Comparison of ENCODE assay signal across 1 cellular context in the genomic region with DNA sequence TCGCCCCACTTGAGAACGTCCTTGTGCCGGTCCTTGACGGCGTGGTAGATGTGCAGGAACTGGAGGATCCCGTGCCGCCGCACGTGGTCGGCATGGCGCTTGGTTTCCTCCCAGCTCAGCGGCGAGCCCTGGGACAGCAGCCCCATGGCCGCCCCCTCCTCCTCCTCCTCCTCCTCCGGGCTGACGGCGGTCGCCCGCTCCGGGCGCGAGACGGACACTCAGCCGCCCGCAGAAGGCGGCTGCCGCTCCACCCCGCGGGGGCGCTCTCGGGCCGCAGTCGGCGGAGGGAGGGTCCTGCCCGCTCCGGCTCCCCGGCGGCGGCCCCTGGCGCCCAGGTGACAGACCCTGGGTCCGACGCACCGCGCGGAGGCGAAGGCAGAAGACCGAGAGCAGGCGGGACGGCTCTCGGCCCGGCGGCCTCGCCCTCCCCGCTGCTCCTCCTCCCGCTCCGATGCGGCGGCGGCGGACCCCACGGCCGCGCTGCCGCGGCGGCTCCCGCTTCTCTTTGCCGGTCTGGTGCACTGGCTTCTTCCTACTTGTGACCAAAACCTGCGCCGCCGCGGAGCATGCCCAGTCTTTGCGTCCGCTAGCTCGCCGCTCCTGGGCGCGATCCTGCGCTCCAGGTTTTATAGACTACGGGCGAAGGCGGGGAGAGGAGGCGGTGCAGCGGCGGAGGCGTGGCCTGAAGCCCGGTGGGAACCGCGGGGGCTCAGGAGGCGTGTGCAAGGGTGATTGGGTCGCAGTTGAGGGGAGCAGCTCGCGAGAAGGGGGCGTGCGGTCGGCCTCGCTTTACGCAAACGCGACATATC.
A peak's percentile ranks its signal among the peaks of the same experiment; 100 is the strongest.
TF ChIP-seq lines count a peak whose summit lies in the region.

A gene (minus strand): TSS at position 602 of the 809 bp plus-strand sequence. CDS start 456 bp downstream, at position 146.

TF ChIP-seq in K562, 482 proteins besides CTCF, POLR2A, EP300 and RAD21 (continued from another document and continues in another):
- TF ChIP-seq, protein P1, sequence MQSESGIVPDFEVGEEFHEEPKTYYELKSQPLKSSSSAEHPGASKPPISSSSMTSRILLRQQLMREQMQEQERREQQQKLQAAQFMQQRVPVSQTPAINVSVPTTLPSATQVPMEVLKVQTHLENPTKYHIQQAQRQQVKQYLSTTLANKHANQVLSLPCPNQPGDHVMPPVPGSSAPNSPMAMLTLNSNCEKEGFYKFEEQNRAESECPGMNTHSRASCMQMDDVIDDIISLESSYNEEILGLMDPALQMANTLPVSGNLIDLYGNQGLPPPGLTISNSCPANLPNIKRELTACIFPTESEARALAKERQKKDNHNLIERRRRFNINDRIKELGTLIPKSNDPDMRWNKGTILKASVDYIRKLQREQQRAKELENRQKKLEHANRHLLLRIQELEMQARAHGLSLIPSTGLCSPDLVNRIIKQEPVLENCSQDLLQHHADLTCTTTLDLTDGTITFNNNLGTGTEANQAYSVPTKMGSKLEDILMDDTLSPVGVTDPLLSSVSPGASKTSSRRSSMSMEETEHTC (IDR thresholded peaks at IDR 0.05), result no peak
- no peak; the same call in none of the 2 replicates for TF ChIP-seq XRCC5 (IDR thresholded peaks at IDR 0.05; ENCODE audit: low read depth, low read length)
- TF ChIP-seq MYNN (IDR thresholded peaks at IDR 0.05), result no peak
- TF ChIP-seq MYNN (CRISPR knock-in tag; IDR thresholded peaks at IDR 0.05), result no peak
- no peak for TF ChIP-seq ZNF785 (CRISPR knock-in tag; IDR thresholded peaks at IDR 0.05)
- no peak for TF ChIP-seq MAFF (IDR thresholded peaks at IDR 0.05; ENCODE audit: low read length)
- no peak for TF ChIP-seq PRMT5 (CRISPR knock-in tag; IDR thresholded peaks at IDR 0.05)
- TF ChIP-seq, protein P2, sequence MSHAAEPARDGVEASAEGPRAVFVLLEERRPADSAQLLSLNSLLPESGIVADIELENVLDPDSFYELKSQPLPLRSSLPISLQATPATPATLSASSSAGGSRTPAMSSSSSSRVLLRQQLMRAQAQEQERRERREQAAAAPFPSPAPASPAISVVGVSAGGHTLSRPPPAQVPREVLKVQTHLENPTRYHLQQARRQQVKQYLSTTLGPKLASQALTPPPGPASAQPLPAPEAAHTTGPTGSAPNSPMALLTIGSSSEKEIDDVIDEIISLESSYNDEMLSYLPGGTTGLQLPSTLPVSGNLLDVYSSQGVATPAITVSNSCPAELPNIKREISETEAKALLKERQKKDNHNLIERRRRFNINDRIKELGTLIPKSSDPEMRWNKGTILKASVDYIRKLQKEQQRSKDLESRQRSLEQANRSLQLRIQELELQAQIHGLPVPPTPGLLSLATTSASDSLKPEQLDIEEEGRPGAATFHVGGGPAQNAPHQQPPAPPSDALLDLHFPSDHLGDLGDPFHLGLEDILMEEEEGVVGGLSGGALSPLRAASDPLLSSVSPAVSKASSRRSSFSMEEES (CRISPR knock-in tag; IDR thresholded peaks at IDR 0.05), result no peak
- TF ChIP-seq, protein P3, sequence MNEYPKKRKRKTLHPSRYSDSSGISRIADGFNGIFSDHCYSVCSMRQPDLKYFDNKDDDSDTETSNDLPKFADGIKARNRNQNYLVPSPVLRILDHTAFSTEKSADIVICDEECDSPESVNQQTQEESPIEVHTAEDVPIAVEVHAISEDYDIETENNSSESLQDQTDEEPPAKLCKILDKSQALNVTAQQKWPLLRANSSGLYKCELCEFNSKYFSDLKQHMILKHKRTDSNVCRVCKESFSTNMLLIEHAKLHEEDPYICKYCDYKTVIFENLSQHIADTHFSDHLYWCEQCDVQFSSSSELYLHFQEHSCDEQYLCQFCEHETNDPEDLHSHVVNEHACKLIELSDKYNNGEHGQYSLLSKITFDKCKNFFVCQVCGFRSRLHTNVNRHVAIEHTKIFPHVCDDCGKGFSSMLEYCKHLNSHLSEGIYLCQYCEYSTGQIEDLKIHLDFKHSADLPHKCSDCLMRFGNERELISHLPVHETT (CRISPR knock-in tag; conservative IDR thresholded peaks at IDR 0.05 in 1 of 2, IDR thresholded peaks at IDR 0.05 in 1 of 2), result 0 out of 4 replicates have a peak, but pooled peaks of 1 of the 2 experiments have one; percentile 54
- no peak for TF ChIP-seq ZNF445 (CRISPR knock-in tag; IDR thresholded peaks at IDR 0.05; ENCODE audit: low read depth)
- no peak; the same call in 1 of the 2 replicates for TF ChIP-seq JUN (IDR thresholded peaks at IDR 0.05; ENCODE audit: borderline replicate concordance, low read depth, low read length)
- peak; percentile 61; the same call in 1 of the 2 replicates for TF ChIP-seq JUN (CRISPR knock-in tag; IDR thresholded peaks at IDR 0.05; ENCODE audit: borderline replicate concordance)
- no peak for TF ChIP-seq CEBPB (tag; IDR thresholded peaks at IDR 0.05)
- TF ChIP-seq, protein P4, sequence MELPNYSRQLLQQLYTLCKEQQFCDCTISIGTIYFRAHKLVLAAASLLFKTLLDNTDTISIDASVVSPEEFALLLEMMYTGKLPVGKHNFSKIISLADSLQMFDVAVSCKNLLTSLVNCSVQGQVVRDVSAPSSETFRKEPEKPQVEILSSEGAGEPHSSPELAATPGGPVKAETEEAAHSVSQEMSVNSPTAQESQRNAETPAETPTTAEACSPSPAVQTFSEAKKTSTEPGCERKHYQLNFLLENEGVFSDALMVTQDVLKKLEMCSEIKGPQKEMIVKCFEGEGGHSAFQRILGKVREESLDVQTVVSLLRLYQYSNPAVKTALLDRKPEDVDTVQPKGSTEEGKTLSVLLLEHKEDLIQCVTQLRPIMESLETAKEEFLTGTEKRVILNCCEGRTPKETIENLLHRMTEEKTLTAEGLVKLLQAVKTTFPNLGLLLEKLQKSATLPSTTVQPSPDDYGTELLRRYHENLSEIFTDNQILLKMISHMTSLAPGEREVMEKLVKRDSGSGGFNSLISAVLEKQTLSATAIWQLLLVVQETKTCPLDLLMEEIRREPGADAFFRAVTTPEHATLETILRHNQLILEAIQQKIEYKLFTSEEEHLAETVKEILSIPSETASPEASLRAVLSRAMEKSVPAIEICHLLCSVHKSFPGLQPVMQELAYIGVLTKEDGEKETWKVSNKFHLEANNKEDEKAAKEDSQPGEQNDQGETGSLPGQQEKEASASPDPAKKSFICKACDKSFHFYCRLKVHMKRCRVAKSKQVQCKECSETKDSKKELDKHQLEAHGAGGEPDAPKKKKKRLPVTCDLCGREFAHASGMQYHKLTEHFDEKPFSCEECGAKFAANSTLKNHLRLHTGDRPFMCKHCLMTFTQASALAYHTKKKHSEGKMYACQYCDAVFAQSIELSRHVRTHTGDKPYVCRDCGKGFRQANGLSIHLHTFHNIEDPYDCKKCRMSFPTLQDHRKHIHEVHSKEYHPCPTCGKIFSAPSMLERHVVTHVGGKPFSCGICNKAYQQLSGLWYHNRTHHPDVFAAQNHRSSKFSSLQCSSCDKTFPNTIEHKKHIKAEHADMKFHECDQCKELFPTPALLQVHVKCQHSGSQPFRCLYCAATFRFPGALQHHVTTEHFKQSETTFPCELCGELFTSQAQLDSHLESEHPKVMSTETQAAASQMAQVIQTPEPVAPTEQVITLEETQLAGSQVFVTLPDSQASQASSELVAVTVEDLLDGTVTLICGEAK (IDR thresholded peaks at IDR 0.05), result peak; percentile 42
- TF ChIP-seq, protein P4 (CRISPR knock-in tag; IDR thresholded peaks at IDR 0.05), result no peak
- TF ChIP-seq, protein P5, sequence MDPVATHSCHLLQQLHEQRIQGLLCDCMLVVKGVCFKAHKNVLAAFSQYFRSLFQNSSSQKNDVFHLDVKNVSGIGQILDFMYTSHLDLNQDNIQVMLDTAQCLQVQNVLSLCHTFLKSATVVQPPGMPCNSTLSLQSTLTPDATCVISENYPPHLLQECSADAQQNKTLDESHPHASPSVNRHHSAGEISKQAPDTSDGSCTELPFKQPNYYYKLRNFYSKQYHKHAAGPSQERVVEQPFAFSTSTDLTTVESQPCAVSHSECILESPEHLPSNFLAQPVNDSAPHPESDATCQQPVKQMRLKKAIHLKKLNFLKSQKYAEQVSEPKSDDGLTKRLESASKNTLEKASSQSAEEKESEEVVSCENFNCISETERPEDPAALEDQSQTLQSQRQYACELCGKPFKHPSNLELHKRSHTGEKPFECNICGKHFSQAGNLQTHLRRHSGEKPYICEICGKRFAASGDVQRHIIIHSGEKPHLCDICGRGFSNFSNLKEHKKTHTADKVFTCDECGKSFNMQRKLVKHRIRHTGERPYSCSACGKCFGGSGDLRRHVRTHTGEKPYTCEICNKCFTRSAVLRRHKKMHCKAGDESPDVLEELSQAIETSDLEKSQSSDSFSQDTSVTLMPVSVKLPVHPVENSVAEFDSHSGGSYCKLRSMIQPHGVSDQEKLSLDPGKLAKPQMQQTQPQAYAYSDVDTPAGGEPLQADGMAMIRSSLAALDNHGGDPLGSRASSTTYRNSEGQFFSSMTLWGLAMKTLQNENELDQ (CRISPR knock-in tag; IDR thresholded peaks at IDR 0.05; ENCODE audit: borderline replicate concordance), result no peak
- TF ChIP-seq DPF2 (IDR thresholded peaks at IDR 0.05), result no peak
- peak; percentile 72 for TF ChIP-seq GTF2E2 (tag; IDR thresholded peaks at IDR 0.05)
- TF ChIP-seq TRIM24 (IDR thresholded peaks at IDR 0.05), result no peak
- TF ChIP-seq ZNF830 (CRISPR knock-in tag; IDR thresholded peaks at IDR 0.05), result no peak
- TF ChIP-seq PRPF4 (IDR thresholded peaks at IDR 0.05; ENCODE audit: insufficient read depth, low read depth, low read length, poor library complexity, severe bottlenecking), result no peak
- TF ChIP-seq, protein P6, sequence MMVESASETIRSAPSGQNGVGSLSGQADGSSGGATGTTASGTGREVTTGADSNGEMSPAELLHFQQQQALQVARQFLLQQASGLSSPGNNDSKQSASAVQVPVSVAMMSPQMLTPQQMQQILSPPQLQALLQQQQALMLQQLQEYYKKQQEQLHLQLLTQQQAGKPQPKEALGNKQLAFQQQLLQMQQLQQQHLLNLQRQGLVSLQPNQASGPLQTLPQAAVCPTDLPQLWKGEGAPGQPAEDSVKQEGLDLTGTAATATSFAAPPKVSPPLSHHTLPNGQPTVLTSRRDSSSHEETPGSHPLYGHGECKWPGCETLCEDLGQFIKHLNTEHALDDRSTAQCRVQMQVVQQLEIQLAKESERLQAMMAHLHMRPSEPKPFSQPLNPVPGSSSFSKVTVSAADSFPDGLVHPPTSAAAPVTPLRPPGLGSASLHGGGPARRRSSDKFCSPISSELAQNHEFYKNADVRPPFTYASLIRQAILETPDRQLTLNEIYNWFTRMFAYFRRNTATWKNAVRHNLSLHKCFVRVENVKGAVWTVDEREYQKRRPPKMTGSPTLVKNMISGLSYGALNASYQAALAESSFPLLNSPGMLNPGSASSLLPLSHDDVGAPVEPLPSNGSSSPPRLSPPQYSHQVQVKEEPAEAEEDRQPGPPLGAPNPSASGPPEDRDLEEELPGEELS (CRISPR knock-in tag; IDR thresholded peaks at IDR 0.05; ENCODE audit: borderline replicate concordance), result peak; percentile 17; the same call in 1 of the 2 replicates
- TF ChIP-seq RFX7 (CRISPR knock-in tag; IDR thresholded peaks at IDR 0.05), result no peak
- TF ChIP-seq TARDBP (IDR thresholded peaks at IDR 0.05), result peak; percentile 82; the same call in 1 of the 2 replicates
- TF ChIP-seq, protein P7, sequence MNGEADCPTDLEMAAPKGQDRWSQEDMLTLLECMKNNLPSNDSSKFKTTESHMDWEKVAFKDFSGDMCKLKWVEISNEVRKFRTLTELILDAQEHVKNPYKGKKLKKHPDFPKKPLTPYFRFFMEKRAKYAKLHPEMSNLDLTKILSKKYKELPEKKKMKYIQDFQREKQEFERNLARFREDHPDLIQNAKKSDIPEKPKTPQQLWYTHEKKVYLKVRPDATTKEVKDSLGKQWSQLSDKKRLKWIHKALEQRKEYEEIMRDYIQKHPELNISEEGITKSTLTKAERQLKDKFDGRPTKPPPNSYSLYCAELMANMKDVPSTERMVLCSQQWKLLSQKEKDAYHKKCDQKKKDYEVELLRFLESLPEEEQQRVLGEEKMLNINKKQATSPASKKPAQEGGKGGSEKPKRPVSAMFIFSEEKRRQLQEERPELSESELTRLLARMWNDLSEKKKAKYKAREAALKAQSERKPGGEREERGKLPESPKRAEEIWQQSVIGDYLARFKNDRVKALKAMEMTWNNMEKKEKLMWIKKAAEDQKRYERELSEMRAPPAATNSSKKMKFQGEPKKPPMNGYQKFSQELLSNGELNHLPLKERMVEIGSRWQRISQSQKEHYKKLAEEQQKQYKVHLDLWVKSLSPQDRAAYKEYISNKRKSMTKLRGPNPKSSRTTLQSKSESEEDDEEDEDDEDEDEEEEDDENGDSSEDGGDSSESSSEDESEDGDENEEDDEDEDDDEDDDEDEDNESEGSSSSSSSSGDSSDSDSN (IDR thresholded peaks at IDR 0.05; ENCODE audit: borderline replicate concordance in 1 of 2, low read depth in 2 of 2, low read length in 2 of 2), result peak; percentile 48 to 69; a peak in 2 of 4 replicates
- no peak for TF ChIP-seq SREBF1 (IDR thresholded peaks at IDR 0.05; ENCODE audit: borderline replicate concordance, low read depth, low read length)
- peak; percentile 43; the same call in 1 of the 2 replicates for TF ChIP-seq PML (IDR thresholded peaks at IDR 0.05; ENCODE audit: low read length)
- peak; percentile 98 for TF ChIP-seq SP1 (CRISPR knock-in tag; IDR thresholded peaks at IDR 0.05)
- peak; percentile 41 for TF ChIP-seq POU5F1 (IDR thresholded peaks at IDR 0.05; ENCODE audit: borderline replicate concordance, low read depth, low read length, partially characterized antibody)
- no peak for TF ChIP-seq ZNF143 (CRISPR knock-in tag; IDR thresholded peaks at IDR 0.05)
- TF ChIP-seq ZNF347 (CRISPR knock-in tag; IDR thresholded peaks at IDR 0.05; ENCODE audit: low read depth), result no peak
- no peak for TF ChIP-seq ZNF217 (CRISPR knock-in tag; IDR thresholded peaks at IDR 0.05)
- no peak for TF ChIP-seq ZFP1 (CRISPR knock-in tag; IDR thresholded peaks at IDR 0.05)
- TF ChIP-seq CBFA2T2 (conservative IDR thresholded peaks at IDR 0.05), result no peak
- peak; percentile 59 for TF ChIP-seq RBM25 (IDR thresholded peaks at IDR 0.05; ENCODE audit: low read depth, low read length, severe bottlenecking)
- peak; percentile 79 for TF ChIP-seq ELF2 (CRISPR knock-in tag; IDR thresholded peaks at IDR 0.05)
- peak; percentile 68 for TF ChIP-seq HCFC1 (IDR thresholded peaks at IDR 0.05; ENCODE audit: low read depth, low read length)
